In the genomic region with DNA sequence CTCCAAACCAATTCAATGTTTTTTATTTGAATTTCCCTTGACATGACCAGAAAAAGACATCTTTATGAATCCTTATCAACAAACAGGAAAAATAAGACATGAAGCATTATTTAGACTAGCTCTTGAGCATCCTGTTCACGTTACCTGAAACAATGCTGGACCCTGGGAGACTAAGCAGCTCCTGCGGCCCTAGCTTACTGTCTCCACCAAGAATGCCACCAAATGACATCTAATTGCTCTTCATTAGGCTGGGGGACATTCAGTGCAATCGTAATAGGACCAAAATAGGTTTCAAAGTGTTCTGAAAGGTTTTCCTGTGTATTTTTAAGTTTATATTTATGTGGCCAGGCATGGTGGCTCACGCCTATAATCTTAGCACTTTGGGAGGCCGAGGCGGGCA, we compare ENCODE assay signal across 9 cellular contexts. TPM values are rescaled to one million over a fixed set of nuclear protein-coding genes. Genes with fewer than 3 reads are reported as not detected.
DNase-seq lines count a peak whose midpoint lies in the region; ATAC-seq and TF ChIP-seq lines count a peak whose summit lies in the region.
"Had no signal": no experiment of that assay in that cellular context is flagged by ENCODE, and none has a peak within 500 bp of the region (broad histone marks: within the 10 kb centered on the region; RNA-seq: fewer than 3 reads in every experiment).

No MANE protein-coding gene starts in this region.

- H3K9ac ChIP-seq in GM23248 (peak overlapping the region; percentile 82), liver (ENCODE audit: low read depth in 1 of 2, low read length in 2 of 2) (no peak overlapping the region)

- H3K4me3 ChIP-seq in GM23248 (no peak overlapping the region), liver (ENCODE audit: low read depth in 1 of 3, low read length in 3 of 3) (no peak overlapping the region)

- WGBS in GM23248 (ENCODE audit: low coverage in 1 of 2, low lambda C conversion rate in 2 of 2, missing lambda C conversion rate in 2 of 2), 2 experiments: 87 to 92% methylated on average over 6 of the region's 6 CpGs
- WGBS in liver: 87% methylated on average over 6 of the region's 6 CpGs

- in situ Hi-C loops in GM23248 (cut with MboI): no loop called here

- CTCF ChIA-PET in activated CD8-positive, alpha-beta T cell treated with anti-CD3 and anti-CD28 coated beads for 36 hours (lab: Charles Lee): interaction anchor here (0.6 to 7.1 kb wide), 12 partner anchors 8 to 155 kb away, joined by 3 to 33 read pairs (median 4); a partner anchor contains a TSS

- H3K36me3 Mint-ChIP-seq in activated CD8-positive, alpha-beta T cell treated with anti-CD3 and anti-CD28 coated beads for 36 hours (ENCODE audit: low read depth): peaks cover 46% of the 10 kb centered on the region
- peaks cover 30% of the 10 kb centered on the region for H3K36me3 Mint-ChIP-seq in stimulated activated memory B cell treated with anti-CD40 and anti-IgM and Interleukin-4, amounts not matched to agents 10 μg/mL and 1 μg/mL and 100 μg/mL, for 72 hours

- H3K4me1 Mint-ChIP-seq in activated CD8-positive, alpha-beta T cell treated with anti-CD3 and anti-CD28 coated beads for 36 hours (ENCODE audit: low read depth): peaks cover 64% of the 10 kb centered on the region
- H3K4me1 Mint-ChIP-seq in stimulated activated memory B cell treated with anti-CD40 and anti-IgM and Interleukin-4, amounts not matched to agents 10 μg/mL and 1 μg/mL and 100 μg/mL, for 72 hours: peaks cover 74% of the 10 kb centered on the region

- H3K4me3 Mint-ChIP-seq in activated CD8-positive, alpha-beta T cell treated with anti-CD3 and anti-CD28 coated beads for 36 hours: no peak overlapping the region
- no peak overlapping the region for H3K4me3 Mint-ChIP-seq in stimulated activated memory B cell treated with anti-CD40 and anti-IgM and Interleukin-4, amounts not matched to agents 10 μg/mL and 1 μg/mL and 100 μg/mL, for 72 hours

- peaks cover 12% of the 10 kb centered on the region; the same call in 1 of the 2 replicates for H3K36me3 ChIP-seq in GM23248 (ENCODE audit: low read depth)
- H3K36me3 ChIP-seq in liver (ENCODE audit: control insufficient read depth in 4 of 4, insufficient read depth in 3 of 4, low read depth in 1 of 4, low read length in 3 of 4): peaks cover 0 to 3% (median under 1%) of the 10 kb centered on the region in 4 donors

- no peaks in the 10 kb centered on the region for H3K27me3 ChIP-seq in GM23248 (replicated peaks; ENCODE audit: insufficient read depth)
- no peaks in the 10 kb centered on the region for H3K27me3 ChIP-seq in liver (ENCODE audit: control insufficient read depth in 4 of 4, insufficient read depth in 4 of 4, low read length in 3 of 4)

- H3K27ac ChIP-seq in GM23248 (peak overlapping the region; percentile 98), liver (ENCODE audit: low read depth in 1 of 2, low read length in 2 of 2) (peak overlapping the region; percentile 1 to 53)

- POLR2A ChIA-PET in activated CD8-positive, alpha-beta T cell treated with anti-CD3 and anti-CD28 coated beads for 36 hours (lab: Charles Lee): interaction anchor here (0.6 to 7.2 kb wide), 12 partner anchors 8 to 173 kb away, joined by 3 to 63 read pairs (median 5); a partner anchor contains a TSS

- no peak for ATAC-seq in activated CD8-positive, alpha-beta T cell treated with anti-CD3 and anti-CD28 coated beads for 36 hours
- ATAC-seq in stimulated activated memory B cell treated with anti-CD40 and anti-IgM and Interleukin-4, amounts not matched to agents 10 μg/mL and 1 μg/mL and 100 μg/mL, for 72 hours: no peak

- no peaks in the 10 kb centered on the region for H3K27me3 Mint-ChIP-seq in activated CD8-positive, alpha-beta T cell treated with anti-CD3 and anti-CD28 coated beads for 36 hours
- H3K27me3 Mint-ChIP-seq in stimulated activated memory B cell treated with anti-CD40 and anti-IgM and Interleukin-4, amounts not matched to agents 10 μg/mL and 1 μg/mL and 100 μg/mL, for 72 hours: no peaks in the 10 kb centered on the region

- H3K4me1 ChIP-seq in GM23248 (ENCODE audit: insufficient read depth) (peaks cover 59% of the 10 kb centered on the region), liver (ENCODE audit: control insufficient read depth in 4 of 4, insufficient read depth in 4 of 4, low read length in 3 of 4) (peaks cover 11 to 56% (median 35%) of the 10 kb centered on the region in 4 donors)

- peaks cover 16% of the 10 kb centered on the region; the same call in 1 of the 2 replicates for H4K20me1 ChIP-seq in GM23248 (ENCODE audit: insufficient read depth)

- intact Hi-C loops in activated CD8-positive, alpha-beta T cell treated with anti-CD3 and anti-CD28 coated beads for 36 hours (cut with micrococcal nuclease): no loop called here

- H3K9me2 ChIP-seq in GM23248 (ENCODE audit: insufficient read depth): no peaks in the 10 kb centered on the region

- peaks cover 98% of the 10 kb centered on the region for H3K79me2 ChIP-seq in GM23248 (ENCODE audit: insufficient read depth)

- H2AFZ ChIP-seq in GM23248: no peak overlapping the region

- H3K9me3 ChIP-seq in GM23248 (ENCODE audit: low read depth): no peaks in the 10 kb centered on the region
- H3K9me3 ChIP-seq in liver (ENCODE audit: control insufficient read depth in 4 of 4, low read length in 3 of 4): no peaks in the 10 kb centered on the region

- no peak for TF ChIP-seq CTCF in activated CD8-positive, alpha-beta T cell treated with anti-CD3 and anti-CD28 coated beads for 36 hours (IDR thresholded peaks at IDR 0.05)
- TF ChIP-seq CTCF in liver (IDR thresholded peaks at IDR 0.05; ENCODE audit: low read depth, low read length, missing input control): no peak

- TF ChIP-seq RAD21 in liver (IDR thresholded peaks at IDR 0.05): no peak

- peak overlapping the region; percentile 37 for H3K27ac Mint-ChIP-seq in activated CD8-positive, alpha-beta T cell treated with anti-CD3 and anti-CD28 coated beads for 36 hours
- peak overlapping the region; percentile 11 for H3K27ac Mint-ChIP-seq in stimulated activated memory B cell treated with anti-CD40 and anti-IgM and Interleukin-4, amounts not matched to agents 10 μg/mL and 1 μg/mL and 100 μg/mL, for 72 hours

- no peaks in the 10 kb centered on the region for H3K9me3 Mint-ChIP-seq in activated CD8-positive, alpha-beta T cell treated with anti-CD3 and anti-CD28 coated beads for 36 hours
- H3K9me3 Mint-ChIP-seq in stimulated activated memory B cell treated with anti-CD40 and anti-IgM and Interleukin-4, amounts not matched to agents 10 μg/mL and 1 μg/mL and 100 μg/mL, for 72 hours: no peaks in the 10 kb centered on the region

- no peak for DNase-seq in GM23248
- no peak for DNase-seq in activated CD8-positive, alpha-beta T cell treated with anti-CD3 and anti-CD28 coated beads for 36 hours
- no peak for DNase-seq in NCI-H226
- no peak for DNase-seq in NCI-H2196 (lab: John Stamatoyannopoulos, UW; ENCODE audit: unreplicated experiment)
- no peak for DNase-seq in amygdala (lab: John Stamatoyannopoulos, UW)
- DNase-seq: NCI-H1436, retina had no signal

- peak overlapping the region; percentile 82 for H3K4me2 ChIP-seq in GM23248 (ENCODE audit: unreplicated experiment)

- peaks cover 81% of the 10 kb centered on the region for H3F3A ChIP-seq in GM23248 (ENCODE audit: insufficient read depth)

TF ChIP-seq in liver, 16 proteins besides CTCF, POLR2A, EP300 and RAD21 (continues in another document):
- TF ChIP-seq YY1 (IDR thresholded peaks at IDR 0.05): no peak
- TF ChIP-seq HNF4A (conservative IDR thresholded peaks at IDR 0.05): no peak
- no peak for TF ChIP-seq EGR1 (IDR thresholded peaks at IDR 0.05; ENCODE audit: low read depth in 2 of 2)
- TF ChIP-seq SP1 (IDR thresholded peaks at IDR 0.05): no peak
- no peak for TF ChIP-seq TAF1 (conservative IDR thresholded peaks at IDR 0.05)
- TF ChIP-seq JUND (IDR thresholded peaks at IDR 0.05): no peak
- TF ChIP-seq GABPA (IDR thresholded peaks at IDR 0.05 in 1 of 2, conservative IDR thresholded peaks at IDR 0.05 in 1 of 2): no peak
- TF ChIP-seq, protein P1, sequence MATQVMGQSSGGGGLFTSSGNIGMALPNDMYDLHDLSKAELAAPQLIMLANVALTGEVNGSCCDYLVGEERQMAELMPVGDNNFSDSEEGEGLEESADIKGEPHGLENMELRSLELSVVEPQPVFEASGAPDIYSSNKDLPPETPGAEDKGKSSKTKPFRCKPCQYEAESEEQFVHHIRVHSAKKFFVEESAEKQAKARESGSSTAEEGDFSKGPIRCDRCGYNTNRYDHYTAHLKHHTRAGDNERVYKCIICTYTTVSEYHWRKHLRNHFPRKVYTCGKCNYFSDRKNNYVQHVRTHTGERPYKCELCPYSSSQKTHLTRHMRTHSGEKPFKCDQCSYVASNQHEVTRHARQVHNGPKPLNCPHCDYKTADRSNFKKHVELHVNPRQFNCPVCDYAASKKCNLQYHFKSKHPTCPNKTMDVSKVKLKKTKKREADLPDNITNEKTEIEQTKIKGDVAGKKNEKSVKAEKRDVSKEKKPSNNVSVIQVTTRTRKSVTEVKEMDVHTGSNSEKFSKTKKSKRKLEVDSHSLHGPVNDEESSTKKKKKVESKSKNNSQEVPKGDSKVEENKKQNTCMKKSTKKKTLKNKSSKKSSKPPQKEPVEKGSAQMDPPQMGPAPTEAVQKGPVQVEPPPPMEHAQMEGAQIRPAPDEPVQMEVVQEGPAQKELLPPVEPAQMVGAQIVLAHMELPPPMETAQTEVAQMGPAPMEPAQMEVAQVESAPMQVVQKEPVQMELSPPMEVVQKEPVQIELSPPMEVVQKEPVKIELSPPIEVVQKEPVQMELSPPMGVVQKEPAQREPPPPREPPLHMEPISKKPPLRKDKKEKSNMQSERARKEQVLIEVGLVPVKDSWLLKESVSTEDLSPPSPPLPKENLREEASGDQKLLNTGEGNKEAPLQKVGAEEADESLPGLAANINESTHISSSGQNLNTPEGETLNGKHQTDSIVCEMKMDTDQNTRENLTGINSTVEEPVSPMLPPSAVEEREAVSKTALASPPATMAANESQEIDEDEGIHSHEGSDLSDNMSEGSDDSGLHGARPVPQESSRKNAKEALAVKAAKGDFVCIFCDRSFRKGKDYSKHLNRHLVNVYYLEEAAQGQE (IDR thresholded peaks at IDR 0.05): no peak
- no peak for TF ChIP-seq FOXA2 (IDR thresholded peaks at IDR 0.05)
- TF ChIP-seq NR2F2 (IDR thresholded peaks at IDR 0.05): no peak
- TF ChIP-seq RXRA (IDR thresholded peaks at IDR 0.05): no peak

RNA-seq across cellular contexts. Expression of a gene that starts 25.5 kb away (rescaled TPM):
- total RNA-seq in GM23248 (2014; rRNA removed; shearing (Covaris generic)): 62.0 and 77.4 TPM in 2 replicates
- polyA plus RNA-seq in GM23248 (2016; fragmentation: Nextera tagmentation; extraction: Ambion mirVana): 116 and 123 TPM in 2 replicates
- 10 to 100 TPM; 57.3 to 57.6 TPM for total RNA-seq in activated CD8-positive, alpha-beta T cell treated with anti-CD3 and anti-CD28 coated beads for 36 hours
- total RNA-seq in liver: 10 to 100 TPM; 22.5 to 31.0 TPM
- polyA plus RNA-seq in liver: 10 to 100 TPM; 26.8 to 27.4 TPM

RNA-seq across cellular contexts. Expression of a gene that starts 26.5 kb away (rescaled TPM):
- 15.0 and 19.7 TPM in 2 replicates for total RNA-seq in GM23248 (2014; rRNA removed; shearing (Covaris generic))
- polyA plus RNA-seq in GM23248 (2016; fragmentation: Nextera tagmentation; extraction: Ambion mirVana) (47.1 and 51.0 TPM in 2 replicates), liver (10 to 100 TPM; 22.9 to 72.5 TPM)
- 100 to 1,000 TPM; 292 to 308 TPM for total RNA-seq in activated CD8-positive, alpha-beta T cell treated with anti-CD3 and anti-CD28 coated beads for 36 hours
- 10 to 100 TPM; 41.5 to 61.9 TPM for total RNA-seq in liver

Comparison
In these comparisons a context has a peak if more than half of its experiments do, and no peak if none do; other contexts are left out.
1. RNA of a gene that starts 26.5 kb away (total RNA-seq): 292 to 308 TPM in activated CD8-positive, alpha-beta T cell treated with anti-CD3 and anti-CD28 coated beads for 36 hours; 41.5 to 61.9 TPM in liver and 15.0 to 19.7 TPM in GM23248; every median in the first group is over 4 times any median in the second.